Comparison of ENCODE assay signal across 1 cellular context in genomic region chr17:48002920-48003685, GRCh38.
A peak's percentile ranks its signal among the peaks of the same experiment; 100 is the strongest.
TF ChIP-seq lines count a peak whose summit lies in the region.

No MANE protein-coding gene starts in this region.

TF ChIP-seq in K562, 482 proteins besides CTCF, POLR2A, EP300 and RAD21 (continued from another document):
- TF ChIP-seq, protein P1, sequence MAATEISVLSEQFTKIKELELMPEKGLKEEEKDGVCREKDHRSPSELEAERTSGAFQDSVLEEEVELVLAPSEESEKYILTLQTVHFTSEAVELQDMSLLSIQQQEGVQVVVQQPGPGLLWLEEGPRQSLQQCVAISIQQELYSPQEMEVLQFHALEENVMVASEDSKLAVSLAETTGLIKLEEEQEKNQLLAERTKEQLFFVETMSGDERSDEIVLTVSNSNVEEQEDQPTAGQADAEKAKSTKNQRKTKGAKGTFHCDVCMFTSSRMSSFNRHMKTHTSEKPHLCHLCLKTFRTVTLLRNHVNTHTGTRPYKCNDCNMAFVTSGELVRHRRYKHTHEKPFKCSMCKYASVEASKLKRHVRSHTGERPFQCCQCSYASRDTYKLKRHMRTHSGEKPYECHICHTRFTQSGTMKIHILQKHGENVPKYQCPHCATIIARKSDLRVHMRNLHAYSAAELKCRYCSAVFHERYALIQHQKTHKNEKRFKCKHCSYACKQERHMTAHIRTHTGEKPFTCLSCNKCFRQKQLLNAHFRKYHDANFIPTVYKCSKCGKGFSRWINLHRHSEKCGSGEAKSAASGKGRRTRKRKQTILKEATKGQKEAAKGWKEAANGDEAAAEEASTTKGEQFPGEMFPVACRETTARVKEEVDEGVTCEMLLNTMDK (IDR thresholded peaks at IDR 0.05; ENCODE audit: borderline replicate concordance, insufficient read depth, low read depth, low read length, poor library complexity, severe bottlenecking) = no peak
- TF ChIP-seq, protein P2, sequence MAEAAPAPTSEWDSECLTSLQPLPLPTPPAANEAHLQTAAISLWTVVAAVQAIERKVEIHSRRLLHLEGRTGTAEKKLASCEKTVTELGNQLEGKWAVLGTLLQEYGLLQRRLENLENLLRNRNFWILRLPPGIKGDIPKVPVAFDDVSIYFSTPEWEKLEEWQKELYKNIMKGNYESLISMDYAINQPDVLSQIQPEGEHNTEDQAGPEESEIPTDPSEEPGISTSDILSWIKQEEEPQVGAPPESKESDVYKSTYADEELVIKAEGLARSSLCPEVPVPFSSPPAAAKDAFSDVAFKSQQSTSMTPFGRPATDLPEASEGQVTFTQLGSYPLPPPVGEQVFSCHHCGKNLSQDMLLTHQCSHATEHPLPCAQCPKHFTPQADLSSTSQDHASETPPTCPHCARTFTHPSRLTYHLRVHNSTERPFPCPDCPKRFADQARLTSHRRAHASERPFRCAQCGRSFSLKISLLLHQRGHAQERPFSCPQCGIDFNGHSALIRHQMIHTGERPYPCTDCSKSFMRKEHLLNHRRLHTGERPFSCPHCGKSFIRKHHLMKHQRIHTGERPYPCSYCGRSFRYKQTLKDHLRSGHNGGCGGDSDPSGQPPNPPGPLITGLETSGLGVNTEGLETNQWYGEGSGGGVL (CRISPR knock-in tag; IDR thresholded peaks at IDR 0.05) = no peak
- TF ChIP-seq STAT5A (IDR thresholded peaks at IDR 0.05; ENCODE audit: borderline replicate concordance, low read length) (no peak), GATAD2A (IDR thresholded peaks at IDR 0.05) (no peak), EGR1 (conservative IDR thresholded peaks at IDR 0.05) (peak; percentile 12; the same call in 1 of the 2 replicates), NCOA6 (IDR thresholded peaks at IDR 0.05) (no peak), FOXO4 (CRISPR knock-in tag; IDR thresholded peaks at IDR 0.05) (no peak), SMARCA4 (IDR thresholded peaks at IDR 0.05) (peak; percentile 14; the same call in 1 of the 2 replicates), ZNF197 (CRISPR knock-in tag; IDR thresholded peaks at IDR 0.05; ENCODE audit: low read depth) (peak; percentile 70; the same call in 1 of the 2 replicates), MED1 (CRISPR knock-in tag; IDR thresholded peaks at IDR 0.05; ENCODE audit: borderline replicate concordance) (no peak), ATF1 (CRISPR knock-in tag; IDR thresholded peaks at IDR 0.05) (no peak), ATF1 (tag; IDR thresholded peaks at IDR 0.05) (no peak), L3MBTL2 (IDR thresholded peaks at IDR 0.05) (no peak), ESRRB (CRISPR knock-in tag; IDR thresholded peaks at IDR 0.05; ENCODE audit: borderline replicate concordance) (no peak), PYGO2 (tag; IDR thresholded peaks at IDR 0.05) (no peak), DACH1 (IDR thresholded peaks at IDR 0.05; ENCODE audit: partially characterized antibody) (no peak), NR2F6 (CRISPR knock-in tag; IDR thresholded peaks at IDR 0.05) (no peak), ZBTB8A (IDR thresholded peaks at IDR 0.05; ENCODE audit: partially characterized antibody) (no peak), ZC3H11A (IDR thresholded peaks at IDR 0.05; ENCODE audit: low read depth, low read length) (no peak), RBM15 (IDR thresholded peaks at IDR 0.05; ENCODE audit: insufficient read depth, low read length) (no peak), LCOR (CRISPR knock-in tag; IDR thresholded peaks at IDR 0.05) (peak; percentile 45; the same call in 1 of the 2 replicates)
- TF ChIP-seq, protein P3, sequence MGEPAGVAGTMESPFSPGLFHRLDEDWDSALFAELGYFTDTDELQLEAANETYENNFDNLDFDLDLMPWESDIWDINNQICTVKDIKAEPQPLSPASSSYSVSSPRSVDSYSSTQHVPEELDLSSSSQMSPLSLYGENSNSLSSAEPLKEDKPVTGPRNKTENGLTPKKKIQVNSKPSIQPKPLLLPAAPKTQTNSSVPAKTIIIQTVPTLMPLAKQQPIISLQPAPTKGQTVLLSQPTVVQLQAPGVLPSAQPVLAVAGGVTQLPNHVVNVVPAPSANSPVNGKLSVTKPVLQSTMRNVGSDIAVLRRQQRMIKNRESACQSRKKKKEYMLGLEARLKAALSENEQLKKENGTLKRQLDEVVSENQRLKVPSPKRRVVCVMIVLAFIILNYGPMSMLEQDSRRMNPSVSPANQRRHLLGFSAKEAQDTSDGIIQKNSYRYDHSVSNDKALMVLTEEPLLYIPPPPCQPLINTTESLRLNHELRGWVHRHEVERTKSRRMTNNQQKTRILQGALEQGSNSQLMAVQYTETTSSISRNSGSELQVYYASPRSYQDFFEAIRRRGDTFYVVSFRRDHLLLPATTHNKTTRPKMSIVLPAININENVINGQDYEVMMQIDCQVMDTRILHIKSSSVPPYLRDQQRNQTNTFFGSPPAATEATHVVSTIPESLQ (CRISPR knock-in tag; IDR thresholded peaks at IDR 0.05) = 0 out of 2 replicates have a peak, but pooled peaks have one; percentile 5
- TF ChIP-seq, protein P4, sequence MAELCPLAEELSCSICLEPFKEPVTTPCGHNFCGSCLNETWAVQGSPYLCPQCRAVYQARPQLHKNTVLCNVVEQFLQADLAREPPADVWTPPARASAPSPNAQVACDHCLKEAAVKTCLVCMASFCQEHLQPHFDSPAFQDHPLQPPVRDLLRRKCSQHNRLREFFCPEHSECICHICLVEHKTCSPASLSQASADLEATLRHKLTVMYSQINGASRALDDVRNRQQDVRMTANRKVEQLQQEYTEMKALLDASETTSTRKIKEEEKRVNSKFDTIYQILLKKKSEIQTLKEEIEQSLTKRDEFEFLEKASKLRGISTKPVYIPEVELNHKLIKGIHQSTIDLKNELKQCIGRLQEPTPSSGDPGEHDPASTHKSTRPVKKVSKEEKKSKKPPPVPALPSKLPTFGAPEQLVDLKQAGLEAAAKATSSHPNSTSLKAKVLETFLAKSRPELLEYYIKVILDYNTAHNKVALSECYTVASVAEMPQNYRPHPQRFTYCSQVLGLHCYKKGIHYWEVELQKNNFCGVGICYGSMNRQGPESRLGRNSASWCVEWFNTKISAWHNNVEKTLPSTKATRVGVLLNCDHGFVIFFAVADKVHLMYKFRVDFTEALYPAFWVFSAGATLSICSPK (IDR thresholded peaks at IDR 0.05; ENCODE audit: borderline replicate concordance) = no peak
TF ChIP-seq in K562: peak in this region for 19.
